1 cellular context compared by ENCODE assay signal in the genomic region with DNA sequence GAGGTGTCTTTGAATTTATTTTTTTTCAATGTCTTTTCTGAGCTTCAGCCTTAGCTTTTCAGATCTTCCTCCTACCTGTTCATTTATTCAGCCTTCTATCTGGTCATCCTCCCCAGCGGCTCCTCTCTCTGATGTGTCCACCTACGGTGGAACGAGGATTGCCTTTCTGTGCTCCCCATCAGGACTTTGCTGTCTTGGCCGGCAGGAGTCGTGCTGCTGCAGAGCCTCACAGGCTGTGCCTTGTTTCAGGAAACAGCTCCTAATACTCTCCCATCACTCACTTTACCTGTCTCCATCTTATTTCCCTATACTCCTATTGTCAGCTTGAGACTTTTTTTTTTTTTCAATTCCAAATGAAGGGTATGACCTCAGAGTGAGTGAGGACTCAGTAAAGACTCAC.
TF ChIP-seq lines count a peak whose summit lies in the region.

No MANE protein-coding gene starts in this region.

TF ChIP-seq in H1, 55 proteins besides CTCF, POLR2A, EP300 and RAD21:
- no peak for TF ChIP-seq POU5F1 (IDR thresholded peaks at IDR 0.05; ENCODE audit: low read depth, low read length)
- no peak for TF ChIP-seq NRF1 (IDR thresholded peaks at IDR 0.05; ENCODE audit: low read depth, low read length)
- no peak for TF ChIP-seq NANOG (IDR thresholded peaks at IDR 0.05; ENCODE audit: insufficient read depth, low read depth, low read length, poor library complexity, severe bottlenecking)
- no peak for TF ChIP-seq RFX5 (IDR thresholded peaks at IDR 0.05; ENCODE audit: borderline replicate concordance, low read depth, low read length)
- no peak for TF ChIP-seq BCL11A (IDR thresholded peaks at IDR 0.05; ENCODE audit: low read depth in 2 of 2, low read length in 2 of 2)
- no peak for TF ChIP-seq TEAD4 (IDR thresholded peaks at IDR 0.05; ENCODE audit: low read depth, low read length)
- no peak for TF ChIP-seq RXRA (IDR thresholded peaks at IDR 0.05; ENCODE audit: insufficient read depth, low read depth, low read length)
- TF ChIP-seq BACH1 (IDR thresholded peaks at IDR 0.05; ENCODE audit: low read length) = no peak
TF ChIP-seq in H1: peak in this region for 0.
